Comparison of ENCODE assay signal across 20 cellular contexts in genomic region chr4:54571762-54572542, GRCh38.
"Had no signal": no experiment of that assay in that cellular context is flagged by ENCODE, and none has a peak within 500 bp of the region (broad histone marks: within the 10 kb centered on the region; RNA-seq: fewer than 3 reads in every experiment).

No MANE protein-coding gene starts in this region.

- H3K4me3 ChIP-seq: colonic mucosa, mucosa of descending colon, right lobe of liver, thoracic aorta had no signal

- H3K27me3 ChIP-seq: colonic mucosa, right lobe of liver had no signal

- DNase-seq: activated CD4-positive, alpha-beta memory T cell treated with anti-CD3 and anti-CD28 coated beads for 36 hours; activated CD4-positive, alpha-beta T cell treated with anti-CD3 and anti-CD28 coated beads for 48 hours; activated naive CD4-positive, alpha-beta T cell treated with anti-CD3 and anti-CD28 coated beads for 36 hours; activated naive CD8-positive, alpha-beta T cell treated with anti-CD3 and anti-CD28 coated beads, Interleukin-2, amount 10 ng/mL, durations not matched to agents 7 days and 5 days; activated T-cell treated with anti-CD3 and anti-CD28 coated beads, Interleukin-2, amount 50 U/mL, for 48 hours; amniotic stem cell; colonic mucosa; foreskin fibroblast; glutamatergic neuron; hippocampal formation; islet precursor cell; left colon; mucosa of descending colon; occipital lobe; right lobe of liver; small intestine; stimulated activated CD4-positive, alpha-beta T cell treated with anti-CD3 and anti-CD28 coated beads, Interleukin-15, amount 100 ng/mL, for 24 hours; stimulated activated naive CD4-positive, alpha-beta T cell; T-helper 9 cell had no signal

- H3K36me3 ChIP-seq: colonic mucosa, right lobe of liver, thoracic aorta had no signal

- H3K4me1 ChIP-seq: colonic mucosa, right lobe of liver had no signal

- H3K9me3 ChIP-seq: colonic mucosa, mucosa of descending colon, right lobe of liver, thoracic aorta had no signal

- ATAC-seq: left colon, mucosa of descending colon, right lobe of liver had no signal

- H3K27ac ChIP-seq: colonic mucosa, right lobe of liver, thoracic aorta had no signal
